ENCODE assay signal across 9 cellular contexts in the genomic region with DNA sequence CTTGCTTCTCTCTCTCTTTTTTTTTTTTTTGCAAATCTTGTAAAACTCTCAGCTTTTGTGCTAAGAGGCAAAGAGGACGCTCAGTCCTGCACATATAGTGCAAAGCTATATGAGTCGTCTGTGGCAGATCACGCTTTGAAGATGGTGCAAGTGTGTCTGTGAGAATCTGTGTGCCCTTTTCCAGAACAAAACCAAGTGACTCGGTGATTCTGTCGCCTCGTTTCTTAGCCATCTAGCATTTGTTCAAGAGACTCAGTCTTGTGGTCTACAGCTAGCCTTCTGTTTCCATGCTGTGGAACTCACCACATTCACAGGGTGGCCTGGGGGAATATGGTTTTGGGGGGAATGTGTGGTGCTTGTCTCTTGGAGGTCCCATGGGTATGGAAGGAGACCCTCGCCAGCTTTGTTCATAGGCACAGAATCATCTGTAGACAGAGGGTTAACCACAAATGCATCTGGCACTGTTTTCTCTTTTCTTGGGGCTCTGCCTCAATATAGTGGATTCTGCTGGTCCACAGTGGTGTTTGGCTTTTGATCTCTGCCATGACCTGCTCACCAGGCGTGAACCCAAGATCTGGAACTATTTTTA.
DNase-seq lines count a peak whose midpoint lies in the region; ATAC-seq and TF ChIP-seq lines count a peak whose summit lies in the region.
"Had no signal": no experiment of that assay in that cellular context is flagged by ENCODE, and none has a peak within 500 bp of the region (broad histone marks: within the 10 kb centered on the region; RNA-seq: fewer than 3 reads in every experiment).

No MANE protein-coding gene starts in this region.

- no peak for TF ChIP-seq RAD21 in SK-N-SH (IDR thresholded peaks at IDR 0.05; ENCODE audit: low read length)

- H3K4me3 Mint-ChIP-seq in neural progenitor cell = peak overlapping the region; percentile 78

- H3K9me2 ChIP-seq in OCI-LY1 (ENCODE audit: low read depth, low read length) (no peaks in the 10 kb centered on the region), SK-N-SH (no peaks in the 10 kb centered on the region)

- H3K27me3 Mint-ChIP-seq in neural progenitor cell (ENCODE audit: insufficient read depth, low read depth) = peaks cover 2% of the 10 kb centered on the region

- H3F3A ChIP-seq in OCI-LY1 (ENCODE audit: insufficient read depth, low read length) = no peaks in the 10 kb centered on the region
- H3F3A ChIP-seq in neural progenitor cell (ENCODE audit: low read depth) = peaks cover 25% of the 10 kb centered on the region
- H3F3A ChIP-seq in SK-N-SH (replicated peaks; ENCODE audit: insufficient read depth) = peaks cover 18% of the 10 kb centered on the region

- H3K4me2 ChIP-seq in OCI-LY1 (ENCODE audit: low read length) = peak overlapping the region; percentile 66
- peak overlapping the region; percentile 52 for H3K4me2 ChIP-seq in neural progenitor cell
- H3K4me2 ChIP-seq in SK-N-SH = no peak overlapping the region

- DNase-seq in AG04450 (ENCODE audit: low read depth, low spot score) = no peak
- DNase-seq in neural progenitor cell (ENCODE audit: low spot score) = no peak
- DNase-seq in lower leg skin (ENCODE audit: low spot score in 2 of 2) = no peak
- no peak for DNase-seq in SK-N-SH
- DNase-seq: NCI-H1436 had no signal

- H2AFZ ChIP-seq in OCI-LY1 (ENCODE audit: low read length) (no peak overlapping the region), neural progenitor cell (replicated peaks) (no peak overlapping the region), SK-N-SH (ENCODE audit: low read depth) (no peak overlapping the region)

- H3K27ac ChIP-seq in AG04450 (ENCODE audit: low read depth, low read length) (peak overlapping the region; percentile 97), OCI-LY1 (ENCODE audit: low read depth, low read length, poor library complexity, severe bottlenecking) (peak overlapping the region; percentile 95), duodenal mucosa (ENCODE audit: low read depth, low read length) (peak overlapping the region; percentile 81), neural progenitor cell (no peak overlapping the region), SK-N-SH (ENCODE audit: low read depth in 2 of 2, low read length in 1 of 2) (peak overlapping the region in 1 of 2 experiments; percentile 24; a peak in 1 of 4 replicates)

- TF ChIP-seq POLR2A in lower leg skin (IDR thresholded peaks at IDR 0.05) = no peak

- TF ChIP-seq CTCF in AG04450 (IDR thresholded peaks at IDR 0.05; ENCODE audit: low read depth, low read length) = no peak
- TF ChIP-seq CTCF in OCI-LY1 (IDR thresholded peaks at IDR 0.05; ENCODE audit: low read length) = no peak
- no peak for TF ChIP-seq CTCF in neural progenitor cell (IDR thresholded peaks at IDR 0.05)
- no peak for TF ChIP-seq CTCF in lower leg skin (IDR thresholded peaks at IDR 0.05)
- no peak for TF ChIP-seq CTCF in SK-N-SH (IDR thresholded peaks at IDR 0.05)

- no peaks in the 10 kb centered on the region for H3K27me3 ChIP-seq in AG04450 (ENCODE audit: control insufficient read depth, insufficient read depth, low read length)
- H3K27me3 ChIP-seq in OCI-LY1 (ENCODE audit: insufficient read depth, low read length) = no peaks in the 10 kb centered on the region
- no peaks in the 10 kb centered on the region for H3K27me3 ChIP-seq in duodenal mucosa (ENCODE audit: control insufficient read depth in 1 of 2, insufficient read depth in 2 of 2, low read length in 2 of 2)
- no peaks in the 10 kb centered on the region for H3K27me3 ChIP-seq in neural progenitor cell
- H3K27me3 ChIP-seq in SK-N-SH (ENCODE audit: insufficient read depth) = no peaks in the 10 kb centered on the region

- H3K4me1 ChIP-seq in OCI-LY1 (ENCODE audit: insufficient read depth, low read length, severe bottlenecking) (peaks cover 100% of the 10 kb centered on the region), duodenal mucosa (ENCODE audit: control insufficient read depth in 1 of 2, insufficient read depth in 2 of 2, low read length in 2 of 2) (peaks cover 36 to 43% of the 10 kb centered on the region in 2 donors), neural progenitor cell (peaks cover 62% of the 10 kb centered on the region), SK-N-SH (ENCODE audit: control insufficient read depth in 1 of 2, insufficient read depth in 2 of 2, low read depth in 1 of 2, low read length in 1 of 2) (peaks cover 0 to 14% of the 10 kb centered on the region in 2 experiments; a peak in 1 of 4 replicates)

- no peaks in the 10 kb centered on the region for H3K9me3 Mint-ChIP-seq in neural progenitor cell

- H3K79me2 ChIP-seq in OCI-LY1 (ENCODE audit: insufficient read depth, low read length) (peaks cover 65% of the 10 kb centered on the region), neural progenitor cell (ENCODE audit: low read depth) (no peaks in the 10 kb centered on the region), SK-N-SH (ENCODE audit: insufficient read depth) (peaks cover 100% of the 10 kb centered on the region)

- peak overlapping the region; percentile 61 for H3K9ac ChIP-seq in OCI-LY1 (ENCODE audit: low read length)
- H3K9ac ChIP-seq in duodenal mucosa (ENCODE audit: low read depth in 1 of 2, low read length in 2 of 2) = peak overlapping the region; percentile 63 to 67
- no peak overlapping the region for H3K9ac ChIP-seq in neural progenitor cell
- no peak overlapping the region for H3K9ac ChIP-seq in SK-N-SH

- H4K20me1 ChIP-seq in OCI-LY1 (ENCODE audit: insufficient read depth, low read length) (no peaks in the 10 kb centered on the region), neural progenitor cell (ENCODE audit: low read depth) (peaks cover 73% of the 10 kb centered on the region), SK-N-SH (ENCODE audit: insufficient read depth) (peaks cover 100% of the 10 kb centered on the region)

- peak overlapping the region; percentile 50 for H3K4me3 ChIP-seq in AG04450 (ENCODE audit: low read depth, low read length)
- peak overlapping the region; percentile 38 for H3K4me3 ChIP-seq in OCI-LY1 (ENCODE audit: low read depth, low read length, poor library complexity, severe bottlenecking)
- peak overlapping the region; percentile 51 to 56 for H3K4me3 ChIP-seq in duodenal mucosa (ENCODE audit: low read depth in 1 of 2, low read length in 2 of 2)
- no peak overlapping the region for H3K4me3 ChIP-seq in neural progenitor cell
- H3K4me3 ChIP-seq in lower leg skin (ENCODE audit: low read depth, poor library complexity, severe bottlenecking) = no peak overlapping the region
- H3K4me3 ChIP-seq in SK-N-SH (ENCODE audit: low read depth in 2 of 2, low read length in 1 of 2) = no peak overlapping the region

- ATAC-seq in HG03159 (IDR thresholded peaks at IDR 0.05; ENCODE audit: unreplicated experiment) = no peak
- ATAC-seq in GM21576 (IDR thresholded peaks at IDR 0.05; ENCODE audit: unreplicated experiment) = no peak

- H3K36me3 ChIP-seq in OCI-LY1 (ENCODE audit: insufficient read depth, low read length) = peaks cover 3% of the 10 kb centered on the region; the same call in 1 of the 2 replicates
- H3K36me3 ChIP-seq in duodenal mucosa (ENCODE audit: control insufficient read depth in 1 of 2, insufficient read depth in 2 of 2, low read length in 2 of 2) = no peaks in the 10 kb centered on the region
- no peaks in the 10 kb centered on the region for H3K36me3 ChIP-seq in neural progenitor cell
- no peaks in the 10 kb centered on the region for H3K36me3 ChIP-seq in SK-N-SH (replicated peaks in 1 of 2; ENCODE audit: control insufficient read depth in 1 of 2, insufficient read depth in 2 of 2, low read length in 1 of 2)

- intact Hi-C loops in lower leg skin (cut with DNase I; ENCODE audit: low total_unique reads) = no loop called here

- H3K36me3 Mint-ChIP-seq in neural progenitor cell = peaks cover 3% of the 10 kb centered on the region

- POLR2A ChIA-PET in AG04450 (lab: Yijun Ruan, JAX) = interaction anchor here (0.6 to 1.4 kb wide), 9 partner anchors 9 to 553 kb away, joined by 3 to 6 read pairs (median 5); partner anchors contain the start of gene TXN
- POLR2A ChIA-PET in SK-N-SH (lab: Yijun Ruan, JAX) = no interaction called here

- TF ChIP-seq EP300 in SK-N-SH (IDR thresholded peaks at IDR 0.05; ENCODE audit: borderline replicate concordance in 1 of 2, low read depth in 1 of 2, low read length in 1 of 2) = no peak

- H3K4me1 Mint-ChIP-seq in neural progenitor cell = peaks cover 88% of the 10 kb centered on the region

- no peaks in the 10 kb centered on the region for H3K9me3 ChIP-seq in AG04450 (ENCODE audit: control insufficient read depth, insufficient read depth, low read length)
- H3K9me3 ChIP-seq in OCI-LY1 (ENCODE audit: low read length) = no peaks in the 10 kb centered on the region
- no peaks in the 10 kb centered on the region for H3K9me3 ChIP-seq in duodenal mucosa (ENCODE audit: control insufficient read depth in 1 of 2, low read length in 2 of 2)
- no peaks in the 10 kb centered on the region for H3K9me3 ChIP-seq in neural progenitor cell (ENCODE audit: low read depth)
- H3K9me3 ChIP-seq in SK-N-SH = no peaks in the 10 kb centered on the region

- CTCF ChIA-PET in AG04450 (lab: Charles Lee) (interaction anchor here (1.2 to 2.6 kb wide), 2 partner anchors 27 to 309 kb away, joined by 4 to 9 read pairs; no protein-coding TSS in a partner anchor), SK-N-SH (lab: Yijun Ruan, JAX) (interaction anchor here (0.8 kb wide), 1 partner anchor 28 kb away, joined by 3 read pairs; no protein-coding TSS in a partner anchor)

- 75% methylated on average over 8 of the region's 8 CpGs for WGBS in lower leg skin, 2 donors
- WGBS in SK-N-SH (ENCODE audit: low lambda C conversion rate) = 92% methylated on average over 7 of the region's 8 CpGs

- peak overlapping the region; percentile 98 for H3K27ac Mint-ChIP-seq in neural progenitor cell

TF ChIP-seq in SK-N-SH, 30 proteins besides CTCF, POLR2A, EP300 and RAD21 (continues in another document):
- TF ChIP-seq SIN3A (IDR thresholded peaks at IDR 0.05; ENCODE audit: borderline replicate concordance, low read depth, low read length) (no peak), CHD2 (IDR thresholded peaks at IDR 0.05; ENCODE audit: low read length, partially characterized antibody) (no peak), NFIC (IDR thresholded peaks at IDR 0.05; ENCODE audit: borderline replicate concordance) (no peak), MAX (IDR thresholded peaks at IDR 0.05; ENCODE audit: low read depth) (no peak)

Comparison
In these comparisons a context has a peak if more than half of its experiments do, and no peak if none do; other contexts are left out.
1. H3K4me3 ChIP-seq: peak in AG04450 (single experiment), OCI-LY1 (single experiment) and duodenal mucosa (2 of 2); none in neural progenitor cell (single experiment), lower leg skin (single experiment) and SK-N-SH (0 of 2).
2. H3K9ac ChIP-seq: peak in OCI-LY1 (single experiment) and duodenal mucosa (2 of 2); none in neural progenitor cell (single experiment) and SK-N-SH (single experiment).